16 cellular contexts compared by ENCODE assay signal in the genomic region with DNA sequence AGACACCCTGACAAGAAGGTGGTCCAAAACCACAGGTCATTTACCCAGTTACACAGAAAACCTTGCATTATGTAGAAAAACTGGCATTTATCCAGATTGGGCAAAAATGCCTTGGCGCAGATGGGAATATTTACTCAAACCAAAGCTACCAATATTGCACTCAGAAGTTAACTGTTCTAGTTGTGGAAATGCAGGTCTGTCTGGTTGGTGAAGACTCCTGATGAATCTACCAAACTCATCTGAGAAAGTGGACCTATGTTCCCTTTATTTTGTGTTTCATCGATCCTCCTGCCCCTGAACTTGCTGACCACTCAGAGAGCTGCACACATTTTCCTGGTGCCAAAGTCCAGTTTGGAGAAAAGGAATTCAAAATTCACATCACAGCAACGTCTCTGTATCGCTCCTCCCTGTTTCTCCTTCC.
DNase-seq lines count a peak whose midpoint lies in the region; ATAC-seq, FAIRE-seq and TF ChIP-seq lines count a peak whose summit lies in the region.
"Had no signal": no experiment of that assay in that cellular context is flagged by ENCODE, and none has a peak within 500 bp of the region (broad histone marks: within the 10 kb centered on the region; RNA-seq: fewer than 3 reads in every experiment).

No MANE protein-coding gene starts in this region.

- H3K4me1 ChIP-seq in A549 (peaks cover 71% of the 10 kb centered on the region), ascending aorta (peaks cover 0 to 24% of the 10 kb centered on the region in 2 donors), sigmoid colon (peaks cover 0 to 53% (median 44%) of the 10 kb centered on the region in 4 donors)

- H3K27ac ChIP-seq in A549: peak overlapping the region; percentile 92 to 96
- H3K27ac ChIP-seq in ascending aorta: peak overlapping the region; percentile 74 to 87
- peak overlapping the region; percentile 83 to 88 (median 86) for H3K27ac ChIP-seq in sigmoid colon
- H3K27ac ChIP-seq: epithelial cell of prostate had no signal

- no peak for TF ChIP-seq EP300 in A549 (IDR thresholded peaks at IDR 0.05)
- no peak for TF ChIP-seq EP300 in sigmoid colon (IDR thresholded peaks at IDR 0.05)

- H3K27ac Mint-ChIP-seq in naive thymus-derived CD8-positive, alpha-beta T cell: no peak overlapping the region
- H3K27ac Mint-ChIP-seq: activated CD8-positive, alpha-beta memory T cell treated with anti-CD3 and anti-CD28 coated beads, Interleukin-2, amount 10 ng/mL, durations not matched to agents 7 days and 5 days; activated naive CD4-positive, alpha-beta T cell treated with anti-CD3 and anti-CD28 coated beads, Interleukin-2, amount 10 ng/mL, durations not matched to agents 7 days and 5 days had no signal

- H3K4me1 Mint-ChIP-seq in naive thymus-derived CD8-positive, alpha-beta T cell: no peaks in the 10 kb centered on the region
- H3K4me1 Mint-ChIP-seq: activated CD8-positive, alpha-beta memory T cell treated with anti-CD3 and anti-CD28 coated beads, Interleukin-2, amount 10 ng/mL, durations not matched to agents 7 days and 5 days; activated naive CD4-positive, alpha-beta T cell treated with anti-CD3 and anti-CD28 coated beads, Interleukin-2, amount 10 ng/mL, durations not matched to agents 7 days and 5 days had no signal

- no peak overlapping the region for H3K4me3 Mint-ChIP-seq in naive thymus-derived CD8-positive, alpha-beta T cell
- H3K4me3 Mint-ChIP-seq: activated CD8-positive, alpha-beta memory T cell treated with anti-CD3 and anti-CD28 coated beads, Interleukin-2, amount 10 ng/mL, durations not matched to agents 7 days and 5 days; activated naive CD4-positive, alpha-beta T cell treated with anti-CD3 and anti-CD28 coated beads, Interleukin-2, amount 10 ng/mL, durations not matched to agents 7 days and 5 days had no signal

- TF ChIP-seq CTCF in A549 (IDR thresholded peaks at IDR 0.05) (no peak), ascending aorta (IDR thresholded peaks at IDR 0.05) (no peak), sigmoid colon (IDR thresholded peaks at IDR 0.05) (no peak)

- H3K9me3 ChIP-seq in A549: no peaks in the 10 kb centered on the region
- H3K9me3 ChIP-seq in ascending aorta: no peaks in the 10 kb centered on the region
- no peaks in the 10 kb centered on the region for H3K9me3 ChIP-seq in sigmoid colon

- peaks cover 6 to 20% (median 12%) of the 10 kb centered on the region in 5 donors for H3K27me3 Mint-ChIP-seq in naive thymus-derived CD8-positive, alpha-beta T cell

- no peaks in the 10 kb centered on the region for H3K36me3 Mint-ChIP-seq in naive thymus-derived CD8-positive, alpha-beta T cell
- H3K36me3 Mint-ChIP-seq: activated CD8-positive, alpha-beta memory T cell treated with anti-CD3 and anti-CD28 coated beads, Interleukin-2, amount 10 ng/mL, durations not matched to agents 7 days and 5 days; activated naive CD4-positive, alpha-beta T cell treated with anti-CD3 and anti-CD28 coated beads, Interleukin-2, amount 10 ng/mL, durations not matched to agents 7 days and 5 days had no signal

- H3K4me2 ChIP-seq in A549: peak overlapping the region; percentile 84

- CTCF ChIA-PET in A549 (lab: Yijun Ruan, JAX): interaction anchor here (1.2 to 3.6 kb wide), 5 partner anchors 12 to 167 kb away, joined by 3 to 18 read pairs (median 9); no protein-coding TSS in a partner anchor

- peak overlapping the region; percentile 34 for H3K4me3 ChIP-seq in A549
- peak overlapping the region in 1 of 2 donors; percentile 15 for H3K4me3 ChIP-seq in ascending aorta
- peak overlapping the region in 2 of 4 donors; percentile 4 to 13 for H3K4me3 ChIP-seq in sigmoid colon

- H3K36me3 ChIP-seq in ascending aorta: no peaks in the 10 kb centered on the region
- no peaks in the 10 kb centered on the region for H3K36me3 ChIP-seq in sigmoid colon

- ATAC-seq in A549 (peak; percentile 56 to 77; a peak in 5 of 6 replicates), left lobe of liver (peak; percentile 76), GM21825 (IDR thresholded peaks at IDR 0.05; ENCODE audit: unreplicated experiment) (no peak), HG02642 (IDR thresholded peaks at IDR 0.05; ENCODE audit: poor library complexity, unreplicated experiment) (no peak), Right ventricle myocardium inferior (no peak)
- no peak for ATAC-seq in naive thymus-derived CD8-positive, alpha-beta T cell
- ATAC-seq: activated CD8-positive, alpha-beta memory T cell treated with anti-CD3 and anti-CD28 coated beads, Interleukin-2, amount 10 ng/mL, durations not matched to agents 7 days and 5 days had no signal

- peak in 1 of 2 experiments; percentile 71 for DNase-seq in A549 (ENCODE audit: low read depth in 1 of 2, low spot score in 1 of 2)
- DNase-seq in ascending aorta (ENCODE audit: low spot score in 2 of 2): no peak
- DNase-seq in left lobe of liver (ENCODE audit: low spot score): peak; percentile 50
- no peak for DNase-seq in sigmoid colon
- DNase-seq in Right ventricle myocardium inferior (ENCODE audit: missing footprints): no peak
- no peak for DNase-seq in naive thymus-derived CD8-positive, alpha-beta T cell
- DNase-seq: activated CD8-positive, alpha-beta memory T cell treated with anti-CD3 and anti-CD28 coated beads, Interleukin-2, amount 10 ng/mL, durations not matched to agents 7 days and 5 days; activated naive CD4-positive, alpha-beta T cell treated with anti-CD3 and anti-CD28 coated beads, Interleukin-2, amount 10 ng/mL, durations not matched to agents 7 days and 5 days; cerebellar nuclear complex; KBM-7; NCI-H1436 treated with DMSO at 0.1 percent for 48 hours; NCI-H524; SHP77 had no signal

- intact Hi-C loops in ascending aorta (cut with DNase I): loop anchor here (5.0 kb wide), 1 partner anchor 144 kb away; no protein-coding TSS in a partner anchor
- intact Hi-C loops in sigmoid colon (cut with DNase I): loop anchor here (5.0 kb wide), 1 partner anchor 44 kb away; no protein-coding TSS in a partner anchor
- intact Hi-C loops in Right ventricle myocardium inferior (cut with DNase I): no loop called here

- POLR2A ChIA-PET in A549 (lab: Yijun Ruan, JAX): interaction anchor here (0.6 to 1.4 kb wide), 5 partner anchors 40 to 94 kb away, joined by 3 to 4 read pairs (median 3); no protein-coding TSS in a partner anchor
- POLR2A ChIA-PET in naive thymus-derived CD8-positive, alpha-beta T cell (lab: Charles Lee): no interaction called here

- FAIRE-seq in A549 (lab: Jason Lieb, UNC): peak; percentile 49

- 2% methylated on average over 4 of the region's 4 CpGs for WGBS in A549 (ENCODE audit: missing lambda C conversion rate)
- WGBS in sigmoid colon, 2 donors: 19 to 66% methylated on average over 4 of the region's 4 CpGs

- TF ChIP-seq RAD21 in A549 (conservative IDR thresholded peaks at IDR 0.05 in 1 of 2, IDR thresholded peaks at IDR 0.05 in 1 of 2): no peak

- H3K27me3 ChIP-seq in ascending aorta (no peaks in the 10 kb centered on the region), sigmoid colon (no peaks in the 10 kb centered on the region)

- H3K9me3 Mint-ChIP-seq in naive thymus-derived CD8-positive, alpha-beta T cell: no peaks in the 10 kb centered on the region
- H3K9me3 Mint-ChIP-seq: activated naive CD4-positive, alpha-beta T cell treated with anti-CD3 and anti-CD28 coated beads, Interleukin-2, amount 10 ng/mL, durations not matched to agents 7 days and 5 days had no signal

- TF ChIP-seq POLR2A in A549 (IDR thresholded peaks at IDR 0.05; ENCODE audit: low read length): no peak
- TF ChIP-seq POLR2A in sigmoid colon (IDR thresholded peaks at IDR 0.05): no peak

TF ChIP-seq in A549, 52 proteins besides CTCF, POLR2A, EP300 and RAD21:
- TF ChIP-seq HOXB13 (CRISPR knock-in tag; IDR thresholded peaks at IDR 0.05; ENCODE audit: low read depth): no peak
- no peak for TF ChIP-seq ZC3H11A (IDR thresholded peaks at IDR 0.05)
- TF ChIP-seq, protein P1, sequence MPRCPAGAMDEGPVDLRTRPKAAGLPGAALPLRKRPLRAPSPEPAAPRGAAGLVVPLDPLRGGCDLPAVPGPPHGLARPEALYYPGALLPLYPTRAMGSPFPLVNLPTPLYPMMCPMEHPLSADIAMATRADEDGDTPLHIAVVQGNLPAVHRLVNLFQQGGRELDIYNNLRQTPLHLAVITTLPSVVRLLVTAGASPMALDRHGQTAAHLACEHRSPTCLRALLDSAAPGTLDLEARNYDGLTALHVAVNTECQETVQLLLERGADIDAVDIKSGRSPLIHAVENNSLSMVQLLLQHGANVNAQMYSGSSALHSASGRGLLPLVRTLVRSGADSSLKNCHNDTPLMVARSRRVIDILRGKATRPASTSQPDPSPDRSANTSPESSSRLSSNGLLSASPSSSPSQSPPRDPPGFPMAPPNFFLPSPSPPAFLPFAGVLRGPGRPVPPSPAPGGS (IDR thresholded peaks at IDR 0.05): peak; percentile 57; the same call in 1 of the 3 replicates
- no peak for TF ChIP-seq MAZ (IDR thresholded peaks at IDR 0.05; ENCODE audit: borderline replicate concordance, low read depth, low read length)
- TF ChIP-seq, protein P2, sequence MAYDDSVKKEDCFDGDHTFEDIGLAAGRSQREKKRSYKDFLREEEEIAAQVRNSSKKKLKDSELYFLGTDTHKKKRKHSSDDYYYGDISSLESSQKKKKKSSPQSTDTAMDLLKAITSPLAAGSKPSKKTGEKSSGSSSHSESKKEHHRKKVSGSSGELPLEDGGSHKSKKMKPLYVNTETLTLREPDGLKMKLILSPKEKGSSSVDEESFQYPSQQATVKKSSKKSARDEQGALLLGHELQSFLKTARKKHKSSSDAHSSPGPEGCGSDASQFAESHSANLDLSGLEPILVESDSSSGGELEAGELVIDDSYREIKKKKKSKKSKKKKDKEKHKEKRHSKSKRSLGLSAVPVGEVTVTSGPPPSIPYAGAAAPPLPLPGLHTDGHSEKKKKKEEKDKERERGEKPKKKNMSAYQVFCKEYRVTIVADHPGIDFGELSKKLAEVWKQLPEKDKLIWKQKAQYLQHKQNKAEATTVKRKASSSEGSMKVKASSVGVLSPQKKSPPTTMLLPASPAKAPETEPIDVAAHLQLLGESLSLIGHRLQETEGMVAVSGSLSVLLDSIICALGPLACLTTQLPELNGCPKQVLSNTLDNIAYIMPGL (CRISPR knock-in tag; IDR thresholded peaks at IDR 0.05; ENCODE audit: borderline replicate concordance): no peak
- TF ChIP-seq CBX8 (IDR thresholded peaks at IDR 0.05): no peak
- peak; percentile 1; the same call in 1 of the 2 replicates for TF ChIP-seq MAX (IDR thresholded peaks at IDR 0.05)
- peak in 1 of 2 experiments; percentile 65; a peak in 1 of 4 replicates for TF ChIP-seq CEBPB (IDR thresholded peaks at IDR 0.05)
- TF ChIP-seq JUN (IDR thresholded peaks at IDR 0.05): peak; percentile 47; a peak in 3 of 5 replicates

Comparison
In these comparisons a context has a peak if more than half of its experiments do, and no peak if none do; other contexts are left out.
1. ATAC-seq: peak in A549 (2 of 2) and left lobe of liver (single experiment); none in GM21825 (single experiment), HG02642 (single experiment), Right ventricle myocardium inferior (single experiment) and naive thymus-derived CD8-positive, alpha-beta T cell (0 of 2).
2. Peak in every context shown above with its lines, with median percentiles within 50 percentile points of each other: H3K27ac ChIP-seq.